Comparison of ENCODE assay signal across 12 cellular contexts in the genomic region with DNA sequence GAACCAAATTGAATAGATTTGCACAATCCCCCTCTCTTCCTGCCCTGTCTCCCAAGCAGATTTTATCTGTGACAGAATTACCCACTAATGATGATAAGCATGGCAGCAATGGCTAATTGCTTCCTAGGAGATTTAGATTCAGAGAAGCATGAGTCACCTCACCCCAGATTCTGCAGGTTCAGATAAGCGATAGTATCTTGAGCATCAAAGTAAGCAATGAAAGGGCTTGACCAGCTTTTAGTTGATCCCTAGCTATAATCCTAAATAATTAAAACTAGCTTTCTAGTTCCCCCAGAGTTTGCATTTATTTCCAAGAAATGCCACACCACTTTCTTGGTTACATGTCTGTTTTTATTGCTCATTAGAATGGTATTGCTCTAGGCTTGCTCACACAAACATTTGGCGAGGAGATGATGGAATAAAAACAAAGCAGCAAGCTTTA.
A peak's percentile ranks its signal among the peaks of the same experiment; 100 is the strongest.
DNase-seq lines count a peak whose midpoint lies in the region; ATAC-seq and TF ChIP-seq lines count a peak whose summit lies in the region.
"Had no signal": no experiment of that assay in that cellular context is flagged by ENCODE, and none has a peak within 500 bp of the region (broad histone marks: within the 10 kb centered on the region; RNA-seq: fewer than 3 reads in every experiment).

No MANE protein-coding gene starts in this region.

- peaks cover 44% of the 10 kb centered on the region for H3K4me1 Mint-ChIP-seq in osteocyte (ENCODE audit: unreplicated experiment)
- H3K4me1 Mint-ChIP-seq: activated CD4-positive, alpha-beta T cell treated with anti-CD3 and anti-CD28 coated beads, Interleukin-2, amount 10 ng/mL, durations not matched to agents 24 days and 14 days; CD4-positive, alpha-beta memory T cell had no signal

- no peak overlapping the region for H3K4me3 Mint-ChIP-seq in osteocyte (ENCODE audit: unreplicated experiment)
- H3K4me3 Mint-ChIP-seq: activated CD4-positive, alpha-beta T cell treated with anti-CD3 and anti-CD28 coated beads, Interleukin-2, amount 10 ng/mL, durations not matched to agents 24 days and 14 days; activated T-helper 1 cell treated with anti-CD3 and anti-CD28 coated beads, Interleukin-12 subunit alpha, Interleukin-12 subunit beta, Interleukin-2, Interleukin-4 antibody, amounts not matched to agents 30 ng/mL and 10 ng/mL and 1 ng/mL, durations not matched to agents 14 hours and 24 hours and 36 hours; CD4-positive, alpha-beta memory T cell had no signal

- no peaks in the 10 kb centered on the region for H3K9me3 Mint-ChIP-seq in osteocyte (ENCODE audit: unreplicated experiment)
- H3K9me3 Mint-ChIP-seq: activated CD4-positive, alpha-beta T cell treated with anti-CD3 and anti-CD28 coated beads, Interleukin-2, amount 10 ng/mL, durations not matched to agents 24 days and 14 days; activated T-helper 1 cell treated with anti-CD3 and anti-CD28 coated beads, Interleukin-12 subunit alpha, Interleukin-12 subunit beta, Interleukin-2, Interleukin-4 antibody, amounts not matched to agents 30 ng/mL and 10 ng/mL and 1 ng/mL, durations not matched to agents 14 hours and 24 hours and 36 hours had no signal

- H3K27ac Mint-ChIP-seq in osteocyte (ENCODE audit: unreplicated experiment), result peak overlapping the region; percentile 61
- H3K27ac Mint-ChIP-seq: activated CD4-positive, alpha-beta T cell treated with anti-CD3 and anti-CD28 coated beads, Interleukin-2, amount 10 ng/mL, durations not matched to agents 24 days and 14 days; activated T-helper 1 cell treated with anti-CD3 and anti-CD28 coated beads, Interleukin-12 subunit alpha, Interleukin-12 subunit beta, Interleukin-2, Interleukin-4 antibody, amounts not matched to agents 30 ng/mL and 10 ng/mL and 1 ng/mL, durations not matched to agents 14 hours and 24 hours and 36 hours; CD4-positive, alpha-beta memory T cell had no signal

- no peaks in the 10 kb centered on the region for H3K27me3 Mint-ChIP-seq in osteocyte (ENCODE audit: unreplicated experiment)
- H3K27me3 Mint-ChIP-seq: activated CD4-positive, alpha-beta T cell treated with anti-CD3 and anti-CD28 coated beads, Interleukin-2, amount 10 ng/mL, durations not matched to agents 24 days and 14 days had no signal

- peak; percentile 76 for DNase-seq in EL
- peak; percentile 30 for DNase-seq in NCI-H69 (lab: John Stamatoyannopoulos, UW)
- peak; percentile 89 for DNase-seq in dedifferentiated amniotic fluid mesenchymal stem cell (ENCODE audit: extremely low spot score)
- no peak for DNase-seq in osteocyte (ENCODE audit: extremely low spot score, unreplicated experiment)
- DNase-seq in NCI-H510A treated with DMSO at 0.1 percent for 48 hours (lab: John Stamatoyannopoulos, UW), result no peak
- DNase-seq in epidermal melanocyte (ENCODE audit: insufficient read length, low spot score), result no peak
- no peak for DNase-seq in mucosa of gallbladder (ENCODE audit: low spot score)
- DNase-seq: activated CD4-positive, alpha-beta T cell treated with anti-CD3 and anti-CD28 coated beads, Interleukin-2, amount 10 ng/mL, durations not matched to agents 24 days and 14 days; CD4-positive, alpha-beta memory T cell; stimulated activated naive CD8-positive, alpha-beta T cell treated with anti-CD3 and anti-CD28 coated beads, Interleukin-15, Interleukin-2, amounts not matched to agents 100 U/mL and 50 U/mL, for 24 hours had no signal

- TF ChIP-seq CTCF in osteocyte (IDR thresholded peaks at IDR 0.05), result no peak

- H3K36me3 Mint-ChIP-seq in osteocyte (ENCODE audit: unreplicated experiment), result peaks cover 9% of the 10 kb centered on the region
- H3K36me3 Mint-ChIP-seq: CD4-positive, alpha-beta memory T cell had no signal

- no peak for ATAC-seq in GM21717 (IDR thresholded peaks at IDR 0.05; ENCODE audit: unreplicated experiment)
- ATAC-seq: stimulated activated naive CD8-positive, alpha-beta T cell treated with anti-CD3 and anti-CD28 coated beads, Interleukin-15, Interleukin-2, amounts not matched to agents 100 U/mL and 50 U/mL, for 24 hours had no signal

Comparison
In these comparisons a context has a peak if more than half of its experiments do, and no peak if none do; other contexts are left out.
1. DNase-seq: peak in EL (single experiment), NCI-H69 (single experiment) and dedifferentiated amniotic fluid mesenchymal stem cell (single experiment); none in osteocyte (single experiment), NCI-H510A treated with DMSO at 0.1 percent for 48 hours (single experiment), epidermal melanocyte (single experiment) and mucosa of gallbladder (single experiment).